13 cellular contexts compared by ENCODE assay signal in genomic region chr6:34360556-34360955, GRCh38. TPM values are rescaled to one million over a fixed set of nuclear protein-coding genes. Genes with fewer than 3 reads are reported as not detected.
DNase-seq lines count a peak whose midpoint lies in the region; ATAC-seq and TF ChIP-seq lines count a peak whose summit lies in the region.
"Had no signal": no experiment of that assay in that cellular context is flagged by ENCODE, and none has a peak within 500 bp of the region (broad histone marks: within the 10 kb centered on the region; RNA-seq: fewer than 3 reads in every experiment).

No MANE protein-coding gene starts in this region.

- H3K4me1 ChIP-seq in breast epithelium: peaks cover 0 to 10% of the 10 kb centered on the region in 2 donors
- H3K4me1 ChIP-seq in thoracic aorta (ENCODE audit: control insufficient read depth in 1 of 2, low read depth in 2 of 2): peaks cover 21 to 47% of the 10 kb centered on the region in 2 donors

- TF ChIP-seq POLR2A in breast epithelium (IDR thresholded peaks at IDR 0.05): no peak

- H3K4me3 ChIP-seq in breast epithelium (no peak overlapping the region), fibroblast of villous mesenchyme (ENCODE audit: low read depth, low read length) (no peak overlapping the region), thoracic aorta (peak overlapping the region; percentile 19)
- H3K4me3 ChIP-seq: cardiac muscle cell had no signal

- H3K27ac Mint-ChIP-seq in MCF 10A (ENCODE audit: low read depth, unreplicated experiment): peak overlapping the region; percentile 82

- H3K36me3 Mint-ChIP-seq in MCF 10A (ENCODE audit: insufficient read depth, unreplicated experiment): no peaks in the 10 kb centered on the region

- ATAC-seq in thoracic aorta (ENCODE audit: insufficient number of reproducible peaks, low FRiP score, low read depth): no peak
- no peak for ATAC-seq in HG03175 (IDR thresholded peaks at IDR 0.05; ENCODE audit: unreplicated experiment)

- no TSS peak for BruUV-seq in MCF 10A (replicated peaks; lab: Mats Ljungman, UMichigan)

- intact Hi-C loops in MCF 10A (cut with micrococcal nuclease): no loop called here
- intact Hi-C loops in breast epithelium (cut with DNase I; ENCODE audit: low total_unique reads): no loop called here

- H3K27ac ChIP-seq in breast epithelium: no peak overlapping the region
- H3K27ac ChIP-seq in thoracic aorta: peak overlapping the region; percentile 53 to 56

- TF ChIP-seq CTCF in MCF 10A (IDR thresholded peaks at IDR 0.05; ENCODE audit: unreplicated experiment) (no peak), breast epithelium (IDR thresholded peaks at IDR 0.05) (no peak), fibroblast of villous mesenchyme (IDR thresholded peaks at IDR 0.05; ENCODE audit: insufficient read depth, low read depth, low read length) (no peak), thoracic aorta (IDR thresholded peaks at IDR 0.05) (no peak)

- H3K27me3 ChIP-seq in breast epithelium (no peaks in the 10 kb centered on the region), thoracic aorta (replicated peaks; ENCODE audit: insufficient read depth) (no peaks in the 10 kb centered on the region)
- H3K27me3 ChIP-seq: cardiac muscle cell had no signal

- DNase-seq in MCF 10A (ENCODE audit: unreplicated experiment) (no peak), breast epithelium (ENCODE audit: low spot score in 2 of 2) (no peak), amniotic stem cell (lab: John Stamatoyannopoulos, UW) (peak; percentile 26), fibroblast of villous mesenchyme (ENCODE audit: low read depth) (peak; percentile 81), thoracic aorta (ENCODE audit: low spot score) (no peak), NCI-H748 treated with DMSO at 0.1 percent for 48 hours (lab: John Stamatoyannopoulos, UW) (no peak)
- no peak for DNase-seq in activated effector memory CD4-positive, alpha-beta T cell treated with anti-CD3 and anti-CD28 coated beads, Interleukin-2, amount 50 U/mL, for 16 hours
- DNase-seq: activated gamma-delta T cell treated with Interleukin-2 at 50 U/mL for 16 hours; Calu3; NCI-H1105 treated with DMSO at 0.1 percent for 48 hours; stimulated activated CD4-positive, alpha-beta T cell treated with anti-CD3 and anti-CD28 coated beads, Interleukin-4, amount 100 ng/mL, for 24 hours had no signal

- H3K36me3 ChIP-seq in breast epithelium: no peaks in the 10 kb centered on the region
- H3K36me3 ChIP-seq in thoracic aorta: no peaks in the 10 kb centered on the region
- H3K36me3 ChIP-seq: cardiac muscle cell had no signal

- CTCF ChIA-PET in MCF 10A (lab: Yijun Ruan, JAX): interaction anchor here (0.7 to 2.4 kb wide), 4 partner anchors 22 to 112 kb away, joined by 3 to 7 read pairs (median 4); partner anchors contain the start of gene SMIM29

- H3K4me3 Mint-ChIP-seq in MCF 10A (ENCODE audit: unreplicated experiment): no peak overlapping the region

- H3K9me3 Mint-ChIP-seq in MCF 10A (ENCODE audit: unreplicated experiment): no peaks in the 10 kb centered on the region

- POLR2A ChIA-PET in MCF 10A (lab: Yijun Ruan, JAX): interaction anchor here (0.7 to 2.2 kb wide), 4 partner anchors 18 to 528 kb away, joined by 3 to 6 read pairs (median 3); no protein-coding TSS in a partner anchor

- no peaks in the 10 kb centered on the region for H3K9me3 ChIP-seq in breast epithelium
- H3K9me3 ChIP-seq in thoracic aorta: no peaks in the 10 kb centered on the region

- H3K4me1 Mint-ChIP-seq in MCF 10A (ENCODE audit: insufficient read depth, unreplicated experiment): peaks cover 27% of the 10 kb centered on the region

- no peaks in the 10 kb centered on the region for H3K27me3 Mint-ChIP-seq in MCF 10A (ENCODE audit: insufficient read depth, unreplicated experiment)

RNA-seq across cellular contexts. Expression of gene NUDT3, which starts 31.9 kb away (rescaled TPM):
- 22.4 and 23.6 TPM in 2 replicates for total RNA-seq in MCF 10A (2022)
- total RNA-seq in breast epithelium: 10 to 100 TPM; 28.7 to 33.8 (median 29.0) TPM
- total RNA-seq in fibroblast of villous mesenchyme: 31.1 and 34.5 TPM in 2 replicates
- total RNA-seq in thoracic aorta: 10 to 100 TPM; 34.8 to 46.8 TPM

Comparison
In these comparisons a context has a peak if more than half of its experiments do, and no peak if none do; other contexts are left out.
1. DNase-seq: peak in amniotic stem cell (single experiment) and fibroblast of villous mesenchyme (single experiment); none in MCF 10A (single experiment), breast epithelium (0 of 2), thoracic aorta (single experiment), activated effector memory CD4-positive, alpha-beta T cell treated with anti-CD3 and anti-CD28 coated beads, Interleukin-2, amount 50 U/mL, for 16 hours (single experiment) and NCI-H748 treated with DMSO at 0.1 percent for 48 hours (single experiment).
2. H3K27ac ChIP-seq: peak in thoracic aorta (2 of 2); none in breast epithelium (0 of 2).